Comparison of ENCODE assay signal across 1 cellular context in genomic region chrX:154351183-154352011, GRCh38.
A peak's percentile ranks its signal among the peaks of the same experiment; 100 is the strongest.
TF ChIP-seq lines count a peak whose summit lies in the region.

No MANE protein-coding gene starts in this region.

TF ChIP-seq in H1, 55 proteins besides CTCF, POLR2A, EP300 and RAD21:
- no peak for TF ChIP-seq HDAC2 (IDR thresholded peaks at IDR 0.05; ENCODE audit: borderline replicate concordance in 1 of 2, low read depth in 2 of 2, low read length in 2 of 2)
- 0 out of 2 replicates have a peak, but pooled peaks have one; percentile 9 for TF ChIP-seq POLR2AphosphoS5 (IDR thresholded peaks at IDR 0.05; ENCODE audit: low read depth, low read length)
TF ChIP-seq in H1: peak in this region for 1.
